In genomic region chr9:72364679-72365524, GRCh38 we compare ENCODE assay signal across 8 cellular contexts. TPM values are rescaled to one million over a fixed set of nuclear protein-coding genes. Genes with fewer than 3 reads are reported as not detected.
DNase-seq lines count a peak whose midpoint lies in the region; FAIRE-seq and TF ChIP-seq lines count a peak whose summit lies in the region.

Gene ZFAND5, minus strand, starts transcription at chr9:72365208. Its CDS starts 4,430 bp downstream, at chr9:72360778.

- H3K27ac ChIP-seq in MM.1S (ENCODE audit: low read length) (peak within 1 kb of the TSS; percentile 97), SJCRH30 (peak within 1 kb of the TSS; percentile 95), subcutaneous abdominal adipose tissue (ENCODE audit: low read depth, low read length) (peak within 1 kb of the TSS; percentile 100)

- no peaks in the 10 kb centered on the region for H3K27me3 ChIP-seq in HAP-1 (ENCODE audit: low read depth)
- H3K27me3 ChIP-seq in MM.1S (replicated peaks; ENCODE audit: insufficient read depth, low read length) = no peaks in the 10 kb centered on the region
- no peaks in the 10 kb centered on the region for H3K27me3 ChIP-seq in SJCRH30
- no peaks in the 10 kb centered on the region for H3K27me3 ChIP-seq in neuron (ENCODE audit: insufficient read depth, low read length)
- H3K27me3 ChIP-seq in subcutaneous abdominal adipose tissue (ENCODE audit: control insufficient read depth in 5 of 5, insufficient read depth in 4 of 5, low read length in 5 of 5) = no peaks in the 10 kb centered on the region

- H3K4me2 ChIP-seq in MM.1S (ENCODE audit: low read depth, low read length) = peak within 1 kb of the TSS; percentile 95

- DNase-seq in HAP-1 (ENCODE audit: low spot score in 2 of 2) (peak; percentile 99), MM.1S (peak; percentile 97), SJCRH30 (peak; percentile 99), foreskin melanocyte (peak; percentile 95)
- DNase-seq in activated naive CD4-positive, alpha-beta T cell (lab: John Stamatoyannopoulos, UW) = peak; percentile 70 to 94 (median 86)

- H2AFZ ChIP-seq in MM.1S (ENCODE audit: low read length) (peak within 1 kb of the TSS; percentile 77), neuron (ENCODE audit: low read depth, low read length) (peak within 1 kb of the TSS; percentile 44)

- H3K4me1 ChIP-seq in HAP-1 (peaks cover 31% of the 10 kb centered on the region), MM.1S (ENCODE audit: low read length) (peaks cover 24% of the 10 kb centered on the region), SJCRH30 (peaks cover 14% of the 10 kb centered on the region), neuron (ENCODE audit: insufficient read depth, low read length) (peaks cover 34% of the 10 kb centered on the region), subcutaneous abdominal adipose tissue (ENCODE audit: control insufficient read depth in 5 of 5, insufficient read depth in 5 of 5, low read length in 5 of 5) (peaks cover 5 to 36% (median 29%) of the 10 kb centered on the region in 5 donors)

- peaks cover 30% of the 10 kb centered on the region for H3F3A ChIP-seq in MM.1S (ENCODE audit: insufficient read depth, low read length)

- peaks cover 51% of the 10 kb centered on the region for H3K79me2 ChIP-seq in MM.1S (ENCODE audit: low read length)

- H3K4me3 ChIP-seq in HAP-1 = peak within 1 kb of the TSS; percentile 70
- peak within 1 kb of the TSS; percentile 94 for H3K4me3 ChIP-seq in MM.1S (ENCODE audit: low read length)
- H3K4me3 ChIP-seq in SJCRH30 = peak within 1 kb of the TSS; percentile 94
- peak within 1 kb of the TSS; percentile 99 for H3K4me3 ChIP-seq in neuron (ENCODE audit: low read length)
- peak within 1 kb of the TSS; percentile 82 to 98 (median 97) for H3K4me3 ChIP-seq in subcutaneous abdominal adipose tissue (ENCODE audit: low read depth in 1 of 5, low read length in 5 of 5)

- no peaks in the 10 kb centered on the region for H3K9me3 ChIP-seq in HAP-1
- no peaks in the 10 kb centered on the region for H3K9me3 ChIP-seq in MM.1S (replicated peaks; ENCODE audit: insufficient read depth, low read length)
- no peaks in the 10 kb centered on the region for H3K9me3 ChIP-seq in SJCRH30 (replicated peaks)
- H3K9me3 ChIP-seq in neuron (ENCODE audit: low read length) = no peaks in the 10 kb centered on the region
- no peaks in the 10 kb centered on the region for H3K9me3 ChIP-seq in subcutaneous abdominal adipose tissue (ENCODE audit: control insufficient read depth in 5 of 5, low read length in 5 of 5)

- FAIRE-seq in G401.6 (lab: Jason Lieb, UNC) = peak; percentile 83

- H4K20me1 ChIP-seq in MM.1S (ENCODE audit: insufficient read depth, low read length) = peaks cover 27% of the 10 kb centered on the region

- in situ Hi-C loops in HAP-1 (cut with MboI; ENCODE audit: low sequenced_read_pairs) = loop anchor here (5.0 to 10.0 kb wide), 3 partner anchors 77 to 320 kb away; no protein-coding TSS in a partner anchor

- H3K9ac ChIP-seq in MM.1S (ENCODE audit: low read length) (peak within 1 kb of the TSS; percentile 98), subcutaneous abdominal adipose tissue (ENCODE audit: low read length in 5 of 5) (peak within 1 kb of the TSS; percentile 95 to 99 (median 98))

- H3K9me2 ChIP-seq in MM.1S (replicated peaks; ENCODE audit: insufficient read depth, low read length) = no peaks in the 10 kb centered on the region

- H3K36me3 ChIP-seq in HAP-1 (replicated peaks) (peaks cover 45% of the 10 kb centered on the region), MM.1S (replicated peaks; ENCODE audit: insufficient read depth, low read length) (peaks cover 6% of the 10 kb centered on the region), SJCRH30 (peaks cover 32% of the 10 kb centered on the region), neuron (ENCODE audit: insufficient read depth, low read length) (peaks cover 24% of the 10 kb centered on the region), subcutaneous abdominal adipose tissue (ENCODE audit: control insufficient read depth in 5 of 5, insufficient read depth in 5 of 5, low read length in 5 of 5) (peaks cover 3 to 14% (median 7%) of the 10 kb centered on the region in 5 donors)

- TF ChIP-seq CTCF in MM.1S (IDR thresholded peaks at IDR 0.05; ENCODE audit: low read length) = 0 out of 2 replicates have a peak, but pooled peaks have one; percentile 7

RNA-seq across cellular contexts. Expression of gene ZFAND5, which starts in this region (rescaled TPM):
- total RNA-seq in SJCRH30 (2014; rRNA removed; shearing (Covaris generic)) = 149 and 151 TPM in 2 replicates

Comparison
In these comparisons a context has a peak if more than half of its experiments do, and no peak if none do; other contexts are left out.
1. Peak in every context shown above with its lines: DNase-seq, H3K4me3 ChIP-seq and H3K27ac ChIP-seq.